Comparison of ENCODE assay signal across 7 cellular contexts in the genomic region with DNA sequence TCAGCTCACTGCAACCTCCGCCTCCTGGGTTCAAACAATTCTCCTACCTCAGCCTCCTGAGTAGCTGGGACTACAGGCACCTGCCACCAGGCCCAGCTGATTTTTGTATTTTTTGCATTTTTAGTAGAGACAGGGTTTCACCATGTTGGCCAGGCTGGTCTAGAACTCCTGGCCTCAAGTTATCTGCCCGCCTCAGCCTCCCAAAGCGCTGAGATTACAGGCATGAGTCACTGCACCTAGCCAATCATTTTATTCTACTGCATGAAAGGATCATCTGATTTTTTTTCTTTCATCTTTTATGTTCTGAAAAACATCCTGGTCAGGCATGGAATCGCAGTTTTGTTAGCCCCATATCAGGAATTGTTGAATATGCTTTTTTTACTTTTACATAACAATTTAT. TPM values are rescaled to one million over a fixed set of nuclear protein-coding genes. Genes with fewer than 3 reads are reported as not detected.
"Had no signal": no experiment of that assay in that cellular context is flagged by ENCODE, and none has a peak within 500 bp of the region (broad histone marks: within the 10 kb centered on the region; RNA-seq: fewer than 3 reads in every experiment).

No MANE protein-coding gene starts in this region.

RNA-seq across cellular contexts. Expression of gene SPRR2F, which starts 15.4 kb away (rescaled TPM):
- total RNA-seq: GM23248, GM23338, H4, H7, H9, HFFc6 had no signal
- polyA plus RNA-seq: GM23248 had no signal

RNA-seq across cellular contexts. Expression of gene SPRR2G, which starts 22.0 kb away (rescaled TPM):
- total RNA-seq: GM23248, GM23338, H1, H4, H7, H9, HFFc6 had no signal
- polyA plus RNA-seq: GM23248, GM23338, H1 had no signal

RNA-seq across cellular contexts. Expression of gene SPRR2E, which starts 34.4 kb away (rescaled TPM):
- total RNA-seq: GM23248, GM23338, H1, H4, H7, H9, HFFc6 had no signal
- polyA plus RNA-seq: GM23248, GM23338, H1 had no signal

RNA-seq across cellular contexts. Expression of gene SPRR2B, which starts 57.3 kb away (rescaled TPM):
- total RNA-seq: GM23248, GM23338, H1, H4, H7, H9, HFFc6 had no signal
- polyA plus RNA-seq: GM23248, GM23338, H1 had no signal
